ENCODE assay signal across 15 cellular contexts in genomic region chr22:29093030-29093429, GRCh38. TPM values are rescaled to one million over a fixed set of nuclear protein-coding genes. Genes with fewer than 3 reads are reported as not detected.
DNase-seq lines count a peak whose midpoint lies in the region; ATAC-seq and TF ChIP-seq lines count a peak whose summit lies in the region.
"Had no signal": no experiment of that assay in that cellular context is flagged by ENCODE, and none has a peak within 500 bp of the region (broad histone marks: within the 10 kb centered on the region; RNA-seq: fewer than 3 reads in every experiment).

No MANE protein-coding gene starts in this region.

- H3K27me3 Mint-ChIP-seq in HFFc6 (ENCODE audit: insufficient read depth), result peaks cover 21% of the 10 kb centered on the region

- no peak overlapping the region for H3K4me3 ChIP-seq in heart left ventricle
- no peak overlapping the region for H3K4me3 ChIP-seq in esophagus muscularis mucosa
- H3K4me3 ChIP-seq in transverse colon, result no peak overlapping the region
- H3K4me3 ChIP-seq: BLaER1 had no signal

- H3K36me3 ChIP-seq in heart left ventricle (peaks cover 0 to 13% (median 0%) of the 10 kb centered on the region in 9 donors), esophagus muscularis mucosa (peaks cover 0 to 8% (median 2%) of the 10 kb centered on the region in 4 donors), transverse colon (no peaks in the 10 kb centered on the region)
- H3K36me3 ChIP-seq: BLaER1 had no signal

- intact Hi-C loops in heart left ventricle (cut with DNase I) (no loop called here), cardiac septum (cut with DNase I) (no loop called here), esophagus muscularis mucosa (cut with DNase I) (no loop called here), transverse colon (cut with DNase I; ENCODE audit: low total_unique reads) (no loop called here)

- H3K4me3 Mint-ChIP-seq in HFFc6, result no peak overlapping the region

- H3K27me3 ChIP-seq in heart left ventricle (no peaks in the 10 kb centered on the region), esophagus muscularis mucosa (no peaks in the 10 kb centered on the region), transverse colon (no peaks in the 10 kb centered on the region)
- H3K27me3 ChIP-seq: BLaER1 had no signal

- in situ Hi-C loops in transverse colon (cut with MboI; ENCODE audit: low pct_ligation_motif_present in 1 of 4, low pct_unique_long_range_greater_than_20kb in 1 of 4, low sequenced_read_pairs in 3 of 4), result no loop called here

- no peak for TF ChIP-seq EP300 in esophagus muscularis mucosa (IDR thresholded peaks at IDR 0.05)
- no peak for TF ChIP-seq EP300 in transverse colon (IDR thresholded peaks at IDR 0.05; ENCODE audit: low read depth)

- no peak overlapping the region for H3K27ac Mint-ChIP-seq in HFFc6

- H3K27ac ChIP-seq in heart left ventricle (peak overlapping the region in 10 of 12 donors; percentile 7 to 67 (median 42)), esophagus muscularis mucosa (replicated peaks in 1 of 4) (peak overlapping the region in 3 of 4 donors; percentile 14 to 60 (median 57)), transverse colon (peak overlapping the region; percentile 11 to 52 (median 34))
- H3K27ac ChIP-seq: 22Rv1, BLaER1 had no signal

- 80 to 84% (median 82%) methylated on average over 1 of the region's 1 CpG for WGBS in heart left ventricle, 4 donors
- WGBS in esophagus muscularis mucosa, result 83% methylated on average over 1 of the region's 1 CpG
- WGBS in transverse colon (ENCODE audit: low coverage in 1 of 2), 2 donors, result 86 to 92% methylated on average over 1 of the region's 1 CpG

- DNase-seq in heart left ventricle (no peak), cardiac septum (ENCODE audit: low spot score) (no peak), esophagus muscularis mucosa (ENCODE audit: extremely low spot score) (no peak), omental fat pad (ENCODE audit: low spot score) (no peak), transverse colon (no peak), HFFc6 (no peak)
- DNase-seq in stimulated activated CD4-positive, alpha-beta T cell treated with anti-CD3 and anti-CD28 coated beads, Interleukin-4, amount 100 ng/mL, for 4 hours, result no peak
- DNase-seq: DMS153, NCI-H1417, NCI-H1930, NCI-H2171 treated with DMSO at 0.1 percent for 48 hours had no signal

- no peak for TF ChIP-seq POLR2A in heart left ventricle (IDR thresholded peaks at IDR 0.05)
- no peak for TF ChIP-seq POLR2A in esophagus muscularis mucosa (IDR thresholded peaks at IDR 0.05; ENCODE audit: low read depth)
- TF ChIP-seq POLR2A in transverse colon (IDR thresholded peaks at IDR 0.05), result no peak

- ATAC-seq in heart left ventricle (no peak), omental fat pad (ENCODE audit: low FRiP score) (peak; percentile 11), HG02884 (IDR thresholded peaks at IDR 0.05; ENCODE audit: unreplicated experiment) (no peak)

- H3K9me3 ChIP-seq in heart left ventricle, result no peaks in the 10 kb centered on the region
- H3K9me3 ChIP-seq in esophagus muscularis mucosa, result no peaks in the 10 kb centered on the region
- H3K9me3 ChIP-seq in transverse colon, result no peaks in the 10 kb centered on the region
- H3K9me3 ChIP-seq: BLaER1 had no signal

- peaks cover 30% of the 10 kb centered on the region for H3K4me1 Mint-ChIP-seq in HFFc6 (ENCODE audit: low read depth)

- no peaks in the 10 kb centered on the region for H3K9me3 Mint-ChIP-seq in HFFc6

- H3K36me3 Mint-ChIP-seq in HFFc6 (ENCODE audit: low read depth), result no peaks in the 10 kb centered on the region

- H3K4me1 ChIP-seq in heart left ventricle, result peaks cover 0 to 60% (median 22%) of the 10 kb centered on the region in 12 donors
- H3K4me1 ChIP-seq in esophagus muscularis mucosa, result peaks cover 17 to 25% (median 21%) of the 10 kb centered on the region in 4 donors
- H3K4me1 ChIP-seq in transverse colon, result peaks cover 0 to 19% (median 10%) of the 10 kb centered on the region in 4 donors
- H3K4me1 ChIP-seq: BLaER1 had no signal

- TF ChIP-seq CTCF in heart left ventricle (IDR thresholded peaks at IDR 0.05) (no peak), esophagus muscularis mucosa (IDR thresholded peaks at IDR 0.05) (no peak), omental fat pad (IDR thresholded peaks at IDR 0.05) (no peak), transverse colon (IDR thresholded peaks at IDR 0.05) (no peak), HFFc6 (IDR thresholded peaks at IDR 0.05) (no peak)

RNA-seq across cellular contexts. Expression of gene KREMEN1, which starts 20.2 kb away (rescaled TPM):
- total RNA-seq in heart left ventricle (10 to 100 TPM; 30.5 to 67.8 (median 46.6) TPM), cardiac septum (52.1 TPM), esophagus muscularis mucosa (10 to 100 TPM in 3 of 4 donors, 1 to 10 TPM in 1; 8.7 to 14.6 (median 12.4) TPM), omental fat pad (10 to 100 TPM; 11.1 to 23.8 (median 13.9) TPM), transverse colon (10 to 100 TPM in 3 of 4 donors, 1 to 10 TPM in 1; 5.2 to 39.2 (median 20.1) TPM)
- 10 to 100 TPM; 24.3 to 25.2 TPM for polyA plus RNA-seq in heart left ventricle
- 1 to 10 TPM in 1 of 6 experiments, under 1 TPM in 5; 0.50 to 1.1 (median 0.59) TPM for total RNA-seq in HFFc6 (2021; fragmentation: NEBNext Ultra II Directional; extraction: Animal tissue kit (Norgen Biotek cat#: 25700))

RNA-seq across cellular contexts. Expression of gene C22orf31, which starts 31.4 kb away (rescaled TPM):
- total RNA-seq in heart left ventricle (under 1 TPM in 1 of 9 donors, not detected in 8; 0.40 TPM), cardiac septum (not detected), esophagus muscularis mucosa (not detected), omental fat pad (not detected), transverse colon (not detected)
- not detected for polyA plus RNA-seq in heart left ventricle
- total RNA-seq in HFFc6 (2021; fragmentation: NEBNext Ultra II Directional; extraction: Animal tissue kit (Norgen Biotek cat#: 25700)), result not detected
- total RNA-seq: NCI-H460 had no signal
